In genomic region chr12:27970981-27971489, GRCh38 we compare ENCODE assay signal across 1 cellular context.
A peak's percentile ranks its signal among the peaks of the same experiment; 100 is the strongest.
TF ChIP-seq lines count a peak whose summit lies in the region.

No MANE protein-coding gene starts in this region.

TF ChIP-seq in HepG2, 621 proteins besides CTCF, POLR2A, EP300 and RAD21 (continued from another document):
- TF ChIP-seq BCLAF1 (IDR thresholded peaks at IDR 0.05) (no peak), GMEB2 (CRISPR knock-in tag; IDR thresholded peaks at IDR 0.05; ENCODE audit: low read depth) (no peak), ZNF451 (CRISPR knock-in tag; IDR thresholded peaks at IDR 0.05) (no peak), ZNF317 (CRISPR knock-in tag; IDR thresholded peaks at IDR 0.05) (peak; percentile 88), MIER2 (CRISPR knock-in tag; IDR thresholded peaks at IDR 0.05) (no peak), PAXIP1 (CRISPR knock-in tag; conservative IDR thresholded peaks at IDR 0.05) (no peak), RBAK (CRISPR knock-in tag; IDR thresholded peaks at IDR 0.05) (no peak), ZBTB20 (CRISPR knock-in tag; IDR thresholded peaks at IDR 0.05; ENCODE audit: borderline replicate concordance, low read depth) (no peak), SMAD1 (CRISPR knock-in tag; IDR thresholded peaks at IDR 0.05; ENCODE audit: borderline replicate concordance, low read depth) (no peak)
TF ChIP-seq in HepG2: peak in this region for 2.
